16 cellular contexts compared by ENCODE assay signal in the genomic region with DNA sequence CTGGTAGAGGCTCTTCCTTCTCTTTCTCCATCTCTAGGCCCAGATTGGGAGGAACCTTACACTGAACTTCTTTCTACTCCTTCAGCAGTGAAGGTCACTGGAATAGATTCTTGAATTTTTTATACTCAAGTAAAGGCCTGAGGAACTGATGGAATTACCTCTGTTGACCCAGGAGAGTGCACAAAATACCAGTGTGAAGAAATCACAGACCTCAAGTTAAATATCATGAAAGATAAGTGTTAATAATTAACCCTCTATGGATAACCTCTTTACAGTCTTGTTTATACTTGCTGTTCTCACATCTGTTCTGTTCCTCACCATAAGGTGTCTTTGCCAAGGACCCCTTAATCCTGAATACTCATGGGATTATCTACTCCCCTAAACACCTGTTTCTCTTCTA.
DNase-seq lines count a peak whose midpoint lies in the region; ATAC-seq, FAIRE-seq and TF ChIP-seq lines count a peak whose summit lies in the region.
"Had no signal": no experiment of that assay in that cellular context is flagged by ENCODE, and none has a peak within 500 bp of the region (broad histone marks: within the 10 kb centered on the region; RNA-seq: fewer than 3 reads in every experiment).

No MANE protein-coding gene starts in this region.

- peak overlapping the region; percentile 0 to 51; a peak in 1 of 6 replicates for H3K27ac ChIP-seq in A549
- H3K27ac ChIP-seq in lower lobe of right lung = no peak overlapping the region
- H3K27ac ChIP-seq: GM23248 had no signal

- FAIRE-seq in A549 (lab: Jason Lieb, UNC) = no peak
- FAIRE-seq: GM12878, GM18507, H54, K562 had no signal

- TF ChIP-seq POLR2A in A549 (IDR thresholded peaks at IDR 0.05; ENCODE audit: low read length) = no peak

- no peaks in the 10 kb centered on the region for H3K36me3 ChIP-seq in lower lobe of right lung

- H3K27me3 ChIP-seq in lower lobe of right lung (ENCODE audit: low read depth) = no peaks in the 10 kb centered on the region

- DNase-seq in A549 (ENCODE audit: low read depth in 1 of 2, low spot score in 1 of 2) = no peak
- peak; percentile 22 for DNase-seq in DMS 273 (lab: John Stamatoyannopoulos, UW; ENCODE audit: unreplicated experiment)
- DNase-seq in NCI-H82 treated with DMSO at 0.1 percent for 48 hours (lab: John Stamatoyannopoulos, UW; ENCODE audit: unreplicated experiment) = peak; percentile 78
- no peak for DNase-seq in left lobe of liver (ENCODE audit: low spot score)
- DNase-seq in lower lobe of right lung = no peak
- DNase-seq in central memory CD4-positive, alpha-beta T cell = no peak
- DNase-seq in cerebellum (ENCODE audit: low spot score) = no peak
- DNase-seq: C1 segment of cervical spinal cord; CD4-positive, alpha-beta T cell; DMS79; GM23248 had no signal

- no peak for TF ChIP-seq EP300 in A549 (IDR thresholded peaks at IDR 0.05)

- peaks cover 14% of the 10 kb centered on the region for H3K4me1 ChIP-seq in A549
- no peaks in the 10 kb centered on the region for H3K4me1 ChIP-seq in lower lobe of right lung

- no peak for TF ChIP-seq RAD21 in A549 (conservative IDR thresholded peaks at IDR 0.05 in 1 of 2, IDR thresholded peaks at IDR 0.05 in 1 of 2)

- intact Hi-C loops in lower lobe of right lung (cut with DNase I) = no loop called here

- H3K4me2 ChIP-seq in A549 = peak overlapping the region; percentile 20

- ATAC-seq in A549 (no peak), left lobe of liver (peak; percentile 44), lower lobe of right lung (no peak)
- ATAC-seq: GM12878, HCT116, K562 had no signal

- H3K9me3 ChIP-seq in A549 = no peaks in the 10 kb centered on the region
- no peaks in the 10 kb centered on the region for H3K9me3 ChIP-seq in lower lobe of right lung

- POLR2A ChIA-PET in A549 (lab: Yijun Ruan, JAX) = no interaction called here

- TF ChIP-seq CTCF in A549 (IDR thresholded peaks at IDR 0.05) = no peak
- no peak for TF ChIP-seq CTCF in lower lobe of right lung (IDR thresholded peaks at IDR 0.05)

- CTCF ChIA-PET in A549 (lab: Yijun Ruan, JAX) = no interaction called here

- H3K4me3 ChIP-seq in A549 (no peak overlapping the region), lower lobe of right lung (no peak overlapping the region)
- H3K4me3 ChIP-seq: GM12878, GM23248, K562 had no signal

TF ChIP-seq in A549, 52 proteins besides CTCF, POLR2A, EP300 and RAD21:
- no peak for TF ChIP-seq HES2 (IDR thresholded peaks at IDR 0.05)
- no peak for TF ChIP-seq PHF8 (IDR thresholded peaks at IDR 0.05; ENCODE audit: borderline replicate concordance, low read depth)
- TF ChIP-seq KDM5A (IDR thresholded peaks at IDR 0.05) = no peak
- no peak for TF ChIP-seq KDM1A (IDR thresholded peaks at IDR 0.05; ENCODE audit: low read depth)
- no peak for TF ChIP-seq RCOR1 (IDR thresholded peaks at IDR 0.05; ENCODE audit: low read depth, low read length)
- TF ChIP-seq ZFP36 (IDR thresholded peaks at IDR 0.05; ENCODE audit: borderline replicate concordance, partially characterized antibody) = no peak
- TF ChIP-seq FOXS1 (CRISPR knock-in tag; IDR thresholded peaks at IDR 0.05) = no peak
- TF ChIP-seq POLR2AphosphoS2 (conservative IDR thresholded peaks at IDR 0.05; ENCODE audit: low read length) = no peak
- TF ChIP-seq, protein P1, sequence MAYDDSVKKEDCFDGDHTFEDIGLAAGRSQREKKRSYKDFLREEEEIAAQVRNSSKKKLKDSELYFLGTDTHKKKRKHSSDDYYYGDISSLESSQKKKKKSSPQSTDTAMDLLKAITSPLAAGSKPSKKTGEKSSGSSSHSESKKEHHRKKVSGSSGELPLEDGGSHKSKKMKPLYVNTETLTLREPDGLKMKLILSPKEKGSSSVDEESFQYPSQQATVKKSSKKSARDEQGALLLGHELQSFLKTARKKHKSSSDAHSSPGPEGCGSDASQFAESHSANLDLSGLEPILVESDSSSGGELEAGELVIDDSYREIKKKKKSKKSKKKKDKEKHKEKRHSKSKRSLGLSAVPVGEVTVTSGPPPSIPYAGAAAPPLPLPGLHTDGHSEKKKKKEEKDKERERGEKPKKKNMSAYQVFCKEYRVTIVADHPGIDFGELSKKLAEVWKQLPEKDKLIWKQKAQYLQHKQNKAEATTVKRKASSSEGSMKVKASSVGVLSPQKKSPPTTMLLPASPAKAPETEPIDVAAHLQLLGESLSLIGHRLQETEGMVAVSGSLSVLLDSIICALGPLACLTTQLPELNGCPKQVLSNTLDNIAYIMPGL (CRISPR knock-in tag; IDR thresholded peaks at IDR 0.05; ENCODE audit: borderline replicate concordance) = no peak
- no peak for TF ChIP-seq RNF2 (IDR thresholded peaks at IDR 0.05; ENCODE audit: borderline replicate concordance, low read depth)
- TF ChIP-seq SMC3 (IDR thresholded peaks at IDR 0.05) = no peak
- no peak for TF ChIP-seq NR3C1 (IDR thresholded peaks at IDR 0.05)
- TF ChIP-seq HEYL (CRISPR knock-in tag; IDR thresholded peaks at IDR 0.05) = no peak
- TF ChIP-seq HDAC2 (IDR thresholded peaks at IDR 0.05) = no peak
- TF ChIP-seq, protein P2, sequence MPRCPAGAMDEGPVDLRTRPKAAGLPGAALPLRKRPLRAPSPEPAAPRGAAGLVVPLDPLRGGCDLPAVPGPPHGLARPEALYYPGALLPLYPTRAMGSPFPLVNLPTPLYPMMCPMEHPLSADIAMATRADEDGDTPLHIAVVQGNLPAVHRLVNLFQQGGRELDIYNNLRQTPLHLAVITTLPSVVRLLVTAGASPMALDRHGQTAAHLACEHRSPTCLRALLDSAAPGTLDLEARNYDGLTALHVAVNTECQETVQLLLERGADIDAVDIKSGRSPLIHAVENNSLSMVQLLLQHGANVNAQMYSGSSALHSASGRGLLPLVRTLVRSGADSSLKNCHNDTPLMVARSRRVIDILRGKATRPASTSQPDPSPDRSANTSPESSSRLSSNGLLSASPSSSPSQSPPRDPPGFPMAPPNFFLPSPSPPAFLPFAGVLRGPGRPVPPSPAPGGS (IDR thresholded peaks at IDR 0.05) = no peak

Comparison
In these comparisons a context has a peak if more than half of its experiments do, and no peak if none do; other contexts are left out.
1. DNase-seq: peak in DMS 273 (single experiment) and NCI-H82 treated with DMSO at 0.1 percent for 48 hours (single experiment); none in A549 (0 of 2), left lobe of liver (single experiment), lower lobe of right lung (single experiment), central memory CD4-positive, alpha-beta T cell (single experiment) and cerebellum (single experiment).